In genomic region chr5:13553896-13554295, GRCh38 we compare ENCODE assay signal across 15 cellular contexts.
DNase-seq lines count a peak whose midpoint lies in the region; ATAC-seq, FAIRE-seq and TF ChIP-seq lines count a peak whose summit lies in the region.
"Had no signal": no experiment of that assay in that cellular context is flagged by ENCODE, and none has a peak within 500 bp of the region (broad histone marks: within the 10 kb centered on the region; RNA-seq: fewer than 3 reads in every experiment).

No MANE protein-coding gene starts in this region.

- no peak overlapping the region for H2AFZ ChIP-seq in GM12878 (ENCODE audit: control insufficient read depth, low read depth, low read length)
- no peak overlapping the region for H2AFZ ChIP-seq in HepG2 (ENCODE audit: low read length)

- H3K9me3 ChIP-seq in GM12878 (replicated peaks; ENCODE audit: control insufficient read depth, insufficient read depth, low read length): no peaks in the 10 kb centered on the region
- H3K9me3 ChIP-seq in HepG2 (ENCODE audit: low read length): peaks cover 69% of the 10 kb centered on the region

- H3K4me1 ChIP-seq in GM12878 (ENCODE audit: control insufficient read depth, insufficient read depth, low read length) (no peaks in the 10 kb centered on the region), HepG2 (ENCODE audit: insufficient read depth, low read length) (no peaks in the 10 kb centered on the region)

- POLR2A ChIA-PET in GM12878 (lab: Charles Lee): no interaction called here
- POLR2A ChIA-PET in HepG2 (lab: Yijun Ruan, JAX): no interaction called here

- SMC1A ChIA-PET in GM12878 (lab: Charles Lee; ENCODE audit: uncharacterized antibody, unreplicated experiment): no interaction called here

- H3K27ac ChIP-seq in GM12878 (ENCODE audit: control insufficient read depth, insufficient read depth) (no peak overlapping the region), HepG2 (ENCODE audit: extremely low read length, insufficient read depth, low read length) (no peak overlapping the region)

- peak; percentile 17 for DNase-seq in ELF-1 (ENCODE audit: low read depth, low spot score)
- DNase-seq in LNCaP clone FGC (ENCODE audit: low read depth): peak; percentile 19
- no peak for DNase-seq in GM12878 (ENCODE audit: low read depth, low spot score)
- no peak for DNase-seq in HepG2 (ENCODE audit: low spot score)
- no peak for DNase-seq in NCI-H1417 treated with DMSO at 0.1 percent for 48 hours (lab: John Stamatoyannopoulos, UW)
- DNase-seq in activated naive CD8-positive, alpha-beta T cell treated with anti-CD3 and anti-CD28 coated beads, Interleukin-2, amount 50 U/mL, for 24 hours: no peak
- DNase-seq in NCI-H345 treated with DMSO at 0.1 percent for 48 hours (lab: John Stamatoyannopoulos, UW; ENCODE audit: unreplicated experiment): no peak
- no peak for DNase-seq in cerebellar cortex (ENCODE audit: low spot score)
- DNase-seq: activated CD8-positive, alpha-beta memory T cell treated with anti-CD3 and anti-CD28 coated beads, Interleukin-2, amount 50 U/mL, for 4 hours; CD8-positive, alpha-beta T cell; KBM-7; NCI-H748 treated with DMSO at 0.1 percent for 48 hours; stimulated activated CD4-positive, alpha-beta T cell treated with anti-CD3 and anti-CD28 coated beads, Interleukin-4, amount 100 ng/mL, for 24 hours; T-helper 17 cell had no signal

- TF ChIP-seq EP300 in GM12878 (IDR thresholded peaks at IDR 0.05; ENCODE audit: borderline replicate concordance in 1 of 2, control insufficient read depth in 1 of 2, low read depth in 2 of 2, low read length in 2 of 2): no peak
- no peak for TF ChIP-seq EP300 in HepG2 (IDR thresholded peaks at IDR 0.05; ENCODE audit: low read depth in 2 of 2, low read length in 2 of 2)
- no peak for TF ChIP-seq EP300 in HepG2 (CRISPR knock-in tag; IDR thresholded peaks at IDR 0.05; ENCODE audit: borderline replicate concordance)

- H4K20me1 ChIP-seq in GM12878 (ENCODE audit: control insufficient read depth, insufficient read depth) (no peaks in the 10 kb centered on the region), HepG2 (ENCODE audit: insufficient read depth, low read length) (no peaks in the 10 kb centered on the region)

- TF ChIP-seq RAD21 in GM12878 (IDR thresholded peaks at IDR 0.05; ENCODE audit: insufficient read depth, low read depth, low read length) (no peak), HepG2 (CRISPR knock-in tag; IDR thresholded peaks at IDR 0.05) (no peak)

- TF ChIP-seq POLR2A in GM12878 (IDR thresholded peaks at IDR 0.05; ENCODE audit: low read depth, low read length) (no peak), HepG2 (IDR thresholded peaks at IDR 0.05; ENCODE audit: insufficient read depth in 1 of 2, low read depth in 2 of 2, low read length in 2 of 2) (no peak)

- 36% methylated on average over 4 of the region's 4 CpGs for WGBS in GM12878 (ENCODE audit: insufficient coverage, insufficient replicate concordance, low lambda C conversion rate, missing lambda C conversion rate)
- WGBS in HepG2 (ENCODE audit: low lambda C conversion rate): no CpG with 5 or more reads among the region's 4 CpGs

- BruUV-seq in GM12878 (replicated peaks; lab: Mats Ljungman, UMichigan): no TSS peak
- no TSS peak for BruUV-seq in HepG2 (replicated peaks; lab: Mats Ljungman, UMichigan)

- ATAC-seq in GM12878 (peak; percentile 49; the same call in 2 of the 3 replicates), HepG2 (no peak)
- no peak for ATAC-seq in activated naive CD8-positive, alpha-beta T cell treated with anti-CD3 and anti-CD28 coated beads, Interleukin-2, amount 50 U/mL, for 24 hours
- ATAC-seq: CD8-positive, alpha-beta T cell; T-helper 17 cell had no signal

- H3K9ac ChIP-seq in GM12878 (ENCODE audit: control insufficient read depth, insufficient read depth, low read length) (no peak overlapping the region), HepG2 (ENCODE audit: insufficient read depth, low read depth, low read length) (no peak overlapping the region)

- H3K36me3 ChIP-seq in GM12878 (ENCODE audit: control insufficient read depth in 2 of 2, insufficient read depth in 2 of 2, low read length in 1 of 2) (no peaks in the 10 kb centered on the region), HepG2 (replicated peaks in 1 of 2; ENCODE audit: control insufficient read depth in 1 of 2, insufficient read depth in 2 of 2, low read length in 2 of 2) (no peaks in the 10 kb centered on the region)

- CTCF ChIA-PET in GM12878 (lab: Yijun Ruan, JAX): no interaction called here
- CTCF ChIA-PET in HepG2 (lab: Yijun Ruan, JAX; ENCODE audit: low intra/inter-chr PET ratio, low total read pairs): no interaction called here

- H3K4me3 Mint-ChIP-seq in activated naive CD8-positive, alpha-beta T cell treated with anti-CD3 and anti-CD28 coated beads, Interleukin-2, amount 50 U/mL, for 24 hours: no peak overlapping the region
- H3K4me3 Mint-ChIP-seq: CD8-positive, alpha-beta T cell; T-helper 17 cell had no signal

- H3K4me2 ChIP-seq in GM12878 (ENCODE audit: control insufficient read depth, insufficient read depth) (no peak overlapping the region), HepG2 (ENCODE audit: low read depth, low read length) (no peak overlapping the region)

- TF ChIP-seq CTCF in LNCaP clone FGC (IDR thresholded peaks at IDR 0.05; ENCODE audit: control insufficient read depth, extremely low read depth, insufficient read depth) (no peak), GM12878 (IDR thresholded peaks at IDR 0.05 in 2 of 3, conservative IDR thresholded peaks at IDR 0.05 in 1 of 3; ENCODE audit: control insufficient read depth in 2 of 3, extremely low read depth in 1 of 3, insufficient read depth in 1 of 3, low read depth in 3 of 3, low read length in 3 of 3) (no peak), HepG2 (CRISPR knock-in tag; IDR thresholded peaks at IDR 0.05) (no peak)

- H3K27ac Mint-ChIP-seq in activated naive CD8-positive, alpha-beta T cell treated with anti-CD3 and anti-CD28 coated beads, Interleukin-2, amount 50 U/mL, for 24 hours: no peak overlapping the region
- H3K27ac Mint-ChIP-seq: CD8-positive, alpha-beta T cell; T-helper 17 cell had no signal

- H3K27me3 Mint-ChIP-seq in activated naive CD8-positive, alpha-beta T cell treated with anti-CD3 and anti-CD28 coated beads, Interleukin-2, amount 50 U/mL, for 24 hours: no peaks in the 10 kb centered on the region
- H3K27me3 Mint-ChIP-seq: T-helper 17 cell had no signal

- RAD21 ChIA-PET in GM12878 (lab: Charles Lee; ENCODE audit: unreplicated experiment): no interaction called here

- H3K9me3 Mint-ChIP-seq in activated naive CD8-positive, alpha-beta T cell treated with anti-CD3 and anti-CD28 coated beads, Interleukin-2, amount 50 U/mL, for 24 hours: peaks cover 11% of the 10 kb centered on the region

- H3K4me3 ChIP-seq in LNCaP clone FGC (ENCODE audit: low read depth, low read length) (no peak overlapping the region), GM12878 (no peak overlapping the region), HepG2 (replicated peaks in 1 of 3; ENCODE audit: insufficient read depth in 1 of 3, low read depth in 2 of 3, low read length in 3 of 3) (no peak overlapping the region)

- H3K27me3 ChIP-seq in GM12878 (replicated peaks in 1 of 2; ENCODE audit: control insufficient read depth in 2 of 2, insufficient read depth in 2 of 2, low read length in 1 of 2) (no peaks in the 10 kb centered on the region), HepG2 (ENCODE audit: control insufficient read depth in 1 of 2, insufficient read depth in 2 of 2, low read length in 2 of 2) (no peaks in the 10 kb centered on the region)

- FAIRE-seq in GM12878 (lab: Jason Lieb, UNC) (no peak), HepG2 (lab: Jason Lieb, UNC) (no peak)
- FAIRE-seq: astrocyte had no signal

- H3K36me3 Mint-ChIP-seq in activated naive CD8-positive, alpha-beta T cell treated with anti-CD3 and anti-CD28 coated beads, Interleukin-2, amount 50 U/mL, for 24 hours (ENCODE audit: low read depth): no peaks in the 10 kb centered on the region
- H3K36me3 Mint-ChIP-seq: CD8-positive, alpha-beta T cell had no signal

- in situ Hi-C loops in GM12878 (cut with MboI) (no loop called here), HepG2 (cut with HindIII; ENCODE audit: extremely low pct_ligation_motif_present, low pct_unique_long_range_greater_than_20kb) (no loop called here)

- H3K79me2 ChIP-seq in GM12878 (ENCODE audit: control insufficient read depth, insufficient read depth, low read length): no peaks in the 10 kb centered on the region
- H3K79me2 ChIP-seq in HepG2 (ENCODE audit: insufficient read depth, low read length): no peaks in the 10 kb centered on the region

- intact Hi-C loops in GM12878 (cut with micrococcal nuclease; ENCODE audit: unreplicated experiment) (no loop called here), HepG2 (cut with micrococcal nuclease; ENCODE audit: unreplicated experiment) (no loop called here)

- H3K4me1 Mint-ChIP-seq in activated naive CD8-positive, alpha-beta T cell treated with anti-CD3 and anti-CD28 coated beads, Interleukin-2, amount 50 U/mL, for 24 hours: no peaks in the 10 kb centered on the region
- H3K4me1 Mint-ChIP-seq: T-helper 17 cell had no signal

TF ChIP-seq in GM12878, 131 proteins besides CTCF, POLR2A, EP300 and RAD21 (continues in another document):
- no peak for TF ChIP-seq CBFB (IDR thresholded peaks at IDR 0.05; ENCODE audit: low read depth)

TF ChIP-seq in HepG2, 621 proteins besides CTCF, POLR2A, EP300 and RAD21 (continues in another document):
- TF ChIP-seq, protein P1, sequence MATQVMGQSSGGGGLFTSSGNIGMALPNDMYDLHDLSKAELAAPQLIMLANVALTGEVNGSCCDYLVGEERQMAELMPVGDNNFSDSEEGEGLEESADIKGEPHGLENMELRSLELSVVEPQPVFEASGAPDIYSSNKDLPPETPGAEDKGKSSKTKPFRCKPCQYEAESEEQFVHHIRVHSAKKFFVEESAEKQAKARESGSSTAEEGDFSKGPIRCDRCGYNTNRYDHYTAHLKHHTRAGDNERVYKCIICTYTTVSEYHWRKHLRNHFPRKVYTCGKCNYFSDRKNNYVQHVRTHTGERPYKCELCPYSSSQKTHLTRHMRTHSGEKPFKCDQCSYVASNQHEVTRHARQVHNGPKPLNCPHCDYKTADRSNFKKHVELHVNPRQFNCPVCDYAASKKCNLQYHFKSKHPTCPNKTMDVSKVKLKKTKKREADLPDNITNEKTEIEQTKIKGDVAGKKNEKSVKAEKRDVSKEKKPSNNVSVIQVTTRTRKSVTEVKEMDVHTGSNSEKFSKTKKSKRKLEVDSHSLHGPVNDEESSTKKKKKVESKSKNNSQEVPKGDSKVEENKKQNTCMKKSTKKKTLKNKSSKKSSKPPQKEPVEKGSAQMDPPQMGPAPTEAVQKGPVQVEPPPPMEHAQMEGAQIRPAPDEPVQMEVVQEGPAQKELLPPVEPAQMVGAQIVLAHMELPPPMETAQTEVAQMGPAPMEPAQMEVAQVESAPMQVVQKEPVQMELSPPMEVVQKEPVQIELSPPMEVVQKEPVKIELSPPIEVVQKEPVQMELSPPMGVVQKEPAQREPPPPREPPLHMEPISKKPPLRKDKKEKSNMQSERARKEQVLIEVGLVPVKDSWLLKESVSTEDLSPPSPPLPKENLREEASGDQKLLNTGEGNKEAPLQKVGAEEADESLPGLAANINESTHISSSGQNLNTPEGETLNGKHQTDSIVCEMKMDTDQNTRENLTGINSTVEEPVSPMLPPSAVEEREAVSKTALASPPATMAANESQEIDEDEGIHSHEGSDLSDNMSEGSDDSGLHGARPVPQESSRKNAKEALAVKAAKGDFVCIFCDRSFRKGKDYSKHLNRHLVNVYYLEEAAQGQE (IDR thresholded peaks at IDR 0.05; ENCODE audit: borderline replicate concordance in 1 of 2, low read depth in 1 of 2, low read length in 2 of 2): peak; percentile 54 to 88
- no peak for TF ChIP-seq ZBTB8A (CRISPR knock-in tag; IDR thresholded peaks at IDR 0.05; ENCODE audit: borderline replicate concordance, low read depth)

Comparison
In these comparisons a context has a peak if more than half of its experiments do, and no peak if none do; other contexts are left out.
1. DNase-seq: peak in ELF-1 (single experiment) and LNCaP clone FGC (single experiment); none in GM12878 (single experiment), HepG2 (single experiment), NCI-H1417 treated with DMSO at 0.1 percent for 48 hours (single experiment), activated naive CD8-positive, alpha-beta T cell treated with anti-CD3 and anti-CD28 coated beads, Interleukin-2, amount 50 U/mL, for 24 hours (single experiment), NCI-H345 treated with DMSO at 0.1 percent for 48 hours (single experiment) and cerebellar cortex (single experiment).